8 cellular contexts compared by ENCODE assay signal in the genomic region with DNA sequence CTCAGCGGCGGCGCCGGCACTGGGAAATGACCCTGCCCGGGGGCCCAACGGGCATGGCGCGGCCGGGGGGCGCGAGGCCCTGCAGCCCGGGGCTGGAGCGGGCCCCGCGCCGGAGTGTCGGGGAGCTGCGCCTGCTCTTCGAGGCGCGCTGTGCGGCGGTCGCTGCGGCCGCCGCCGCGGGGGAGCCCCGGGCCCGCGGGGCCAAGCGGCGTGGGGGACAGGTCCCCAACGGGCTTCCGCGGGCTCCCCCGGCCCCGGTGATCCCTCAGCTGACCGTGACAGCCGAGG. TPM values are rescaled to one million over a fixed set of nuclear protein-coding genes. Genes with fewer than 3 reads are reported as not detected.
DNase-seq lines count a peak whose midpoint lies in the region; ATAC-seq, FAIRE-seq and TF ChIP-seq lines count a peak whose summit lies in the region.

No MANE protein-coding gene starts in this region.

- TF ChIP-seq EP300 in H1 (IDR thresholded peaks at IDR 0.05; ENCODE audit: borderline replicate concordance in 1 of 2, low read depth in 2 of 2, low read length in 2 of 2) = no peak

- H3K4me3 ChIP-seq in HUES6 (ENCODE audit: low read depth, low read length) = peak overlapping the region; percentile 62
- peak overlapping the region in 3 of 4 experiments; percentile 14 to 78 (median 42); a peak in 4 of 8 replicates for H3K4me3 ChIP-seq in H1 (ENCODE audit: extremely low read depth in 1 of 4, insufficient read depth in 2 of 4, low read depth in 3 of 4, low read length in 4 of 4)
- peak overlapping the region; percentile 43 to 70 (median 64) for H3K4me3 ChIP-seq in gastrocnemius medialis
- H3K4me3 ChIP-seq in kidney (ENCODE audit: low read length in 2 of 2) = no peak overlapping the region

- no peak overlapping the region for H3K56ac ChIP-seq in H1 (replicated peaks; ENCODE audit: insufficient read length, low read depth, low read length)

- peaks cover 28% of the 10 kb centered on the region for H3K4me1 ChIP-seq in HUES6 (ENCODE audit: control insufficient read depth, insufficient read depth, low read length)
- peaks cover 0 to 15% (median 8%) of the 10 kb centered on the region in 4 experiments; a peak in 6 of 7 replicates for H3K4me1 ChIP-seq in H1 (replicated peaks in 1 of 4; ENCODE audit: control insufficient read depth in 3 of 4, insufficient read depth in 4 of 4, low read length in 3 of 4)
- peaks cover 11 to 21% of the 10 kb centered on the region in 2 donors for H3K4me1 ChIP-seq in gastrocnemius medialis
- H3K4me1 ChIP-seq in kidney (ENCODE audit: control insufficient read depth in 1 of 2, insufficient read depth in 1 of 2, low read depth in 1 of 2, low read length in 2 of 2) = peaks cover 13 to 16% of the 10 kb centered on the region in 2 donors

- 1% methylated on average over 32 of the region's 41 CpGs; no CpG with 5 or more reads in 1 of the 2 experiments for WGBS in H1 (ENCODE audit: extremely low coverage in 1 of 2, insufficient coverage in 1 of 2, insufficient read length in 1 of 2, insufficient replicate concordance in 2 of 2, low coverage in 1 of 2, low lambda C conversion rate in 2 of 2, missing lambda C conversion rate in 1 of 2), 2 experiments

- H2AFZ ChIP-seq in H1 (ENCODE audit: low read length) = peak overlapping the region; percentile 71; the same call in 1 of the 2 replicates

- H4K91ac ChIP-seq in H1 (replicated peaks; ENCODE audit: insufficient read length, low read length) = no peak overlapping the region

- no peak for TF ChIP-seq POLR2A in H1 (IDR thresholded peaks at IDR 0.05; ENCODE audit: control extremely low read depth in 1 of 2, low read depth in 2 of 2, low read length in 2 of 2)
- TF ChIP-seq POLR2A in gastrocnemius medialis (IDR thresholded peaks at IDR 0.05) = no peak

- DNase-seq in H1 (ENCODE audit: low read depth in 1 of 2, low spot score in 2 of 2) = no peak
- DNase-seq in gastrocnemius medialis = no peak
- DNase-seq in kidney = no peak
- no peak for DNase-seq in NK-92 treated with Interleukin-12 subunit alpha and Interleukin-12 subunit beta, amount 100 ng/mL, for 24 hours (lab: John Stamatoyannopoulos, UW)
- DNase-seq in COLO829 (ENCODE audit: low spot score) = no peak
- DNase-seq in amygdala (lab: John Stamatoyannopoulos, UW) = no peak

- TF ChIP-seq CTCF in H1 (IDR thresholded peaks at IDR 0.05; ENCODE audit: control extremely low read depth in 1 of 3, insufficient read depth in 1 of 3, low read depth in 1 of 3, low read length in 3 of 3) (no peak), gastrocnemius medialis (IDR thresholded peaks at IDR 0.05 in 4 of 5, conservative IDR thresholded peaks at IDR 0.05 in 1 of 5) (no peak), kidney (IDR thresholded peaks at IDR 0.05; ENCODE audit: borderline replicate concordance, extremely low read depth, insufficient read depth) (no peak)

- no peak for TF ChIP-seq RAD21 in H1 (IDR thresholded peaks at IDR 0.05 in 1 of 2, conservative IDR thresholded peaks at IDR 0.05 in 1 of 2; ENCODE audit: low read depth in 2 of 2, low read length in 2 of 2)

- peaks cover 23% of the 10 kb centered on the region; the same call in 1 of the 2 replicates for H3K23me2 ChIP-seq in H1 (ENCODE audit: low read depth, low read length)

- H4K20me1 ChIP-seq in H1 (replicated peaks in 1 of 2; ENCODE audit: control insufficient read depth in 1 of 2, insufficient read depth in 2 of 2, low read length in 2 of 2) = peaks cover 2 to 7% of the 10 kb centered on the region in 2 experiments

- H2BK120ac ChIP-seq in H1 (replicated peaks; ENCODE audit: low read depth, low read length) = no peak overlapping the region

- no peaks in the 10 kb centered on the region for H3K79me1 ChIP-seq in H1 (ENCODE audit: low read depth, low read length)

- in situ Hi-C loops in gastrocnemius medialis (cut with MboI; ENCODE audit: low sequenced_read_pairs in 4 of 4) = no loop called here

- no peak overlapping the region for H3K18ac ChIP-seq in H1 (ENCODE audit: extremely low read depth, low read length)

- H2BK15ac ChIP-seq in H1 (ENCODE audit: low read length) = no peak overlapping the region

- H3K9me3 ChIP-seq in HUES6 (ENCODE audit: control insufficient read depth, insufficient read depth, low read depth, low read length) (no peaks in the 10 kb centered on the region), H1 (ENCODE audit: insufficient read depth in 2 of 2, low read depth in 1 of 2, low read length in 1 of 2) (no peaks in the 10 kb centered on the region), gastrocnemius medialis (no peaks in the 10 kb centered on the region), kidney (ENCODE audit: control insufficient read depth in 1 of 2, low read length in 2 of 2) (no peaks in the 10 kb centered on the region)

- no peaks in the 10 kb centered on the region for H3K79me2 ChIP-seq in H1 (ENCODE audit: control insufficient read depth in 1 of 2, insufficient read depth in 2 of 2, low read length in 2 of 2)

- no peak overlapping the region for H3K27ac ChIP-seq in HUES6 (ENCODE audit: low read depth, low read length)
- no peak overlapping the region for H3K27ac ChIP-seq in H1 (ENCODE audit: low read depth, low read length)
- no peak overlapping the region for H3K27ac ChIP-seq in gastrocnemius medialis
- H3K27ac ChIP-seq in kidney (ENCODE audit: low read depth in 2 of 2, low read length in 2 of 2) = no peak overlapping the region

- H3K9ac ChIP-seq in HUES6 (ENCODE audit: low read length) = no peak overlapping the region
- H3K9ac ChIP-seq in H1 (replicated peaks in 1 of 4; ENCODE audit: extremely low read depth in 1 of 4, low read depth in 3 of 4, low read length in 3 of 4) = no peak overlapping the region
- H3K9ac ChIP-seq in kidney (ENCODE audit: low read length in 2 of 2) = no peak overlapping the region

- POLR2A ChIA-PET in H1 (lab: Charles Lee; ENCODE audit: partially characterized antibody) = interaction anchor here (1.2 to 2.5 kb wide), 4 partner anchors 12 to 71 kb away, joined by 5 to 8 read pairs (median 6); a partner anchor contains a TSS

- intact Hi-C loops in gastrocnemius medialis (cut with DNase I; ENCODE audit: low total_unique reads) = no loop called here
- intact Hi-C loops in kidney (cut with DNase I) = no loop called here

- H3K27me3 ChIP-seq in HUES6 (ENCODE audit: control insufficient read depth, insufficient read depth, low read length) (peaks cover 85% of the 10 kb centered on the region), H1 (replicated peaks in 1 of 4; ENCODE audit: control insufficient read depth in 3 of 4, extremely low read depth in 1 of 4, insufficient read depth in 3 of 4, low read length in 3 of 4) (peaks cover 60 to 83% (median 80%) of the 10 kb centered on the region in 4 experiments), gastrocnemius medialis (peaks cover 57 to 73% (median 61%) of the 10 kb centered on the region in 3 donors)

- H4K5ac ChIP-seq in H1 (ENCODE audit: insufficient read length, low read depth, low read length) = no peak overlapping the region

- no peak overlapping the region for H2BK20ac ChIP-seq in H1 (ENCODE audit: low read length)

- H2AK5ac ChIP-seq in H1 (ENCODE audit: low read depth, low read length) = no peak overlapping the region

- no peak overlapping the region for H3K14ac ChIP-seq in H1 (ENCODE audit: insufficient read length)

- CTCF ChIA-PET in H1 (lab: Charles Lee; ENCODE audit: partially characterized antibody) = interaction anchor here (0.5 to 2.7 kb wide), 5 partner anchors 9 to 125 kb away, joined by 3 to 12 read pairs (median 7); no protein-coding TSS in a partner anchor

- H4K8ac ChIP-seq in H1 (ENCODE audit: extremely low read depth, insufficient read depth, low read length) = no peak overlapping the region

- peak overlapping the region; percentile 88 to 94 for H3K4me2 ChIP-seq in H1 (ENCODE audit: insufficient read depth in 1 of 2, low read depth in 2 of 2, low read length in 2 of 2)

- H2BK5ac ChIP-seq in H1 (ENCODE audit: low read depth, low read length) = no peak overlapping the region

- no peak overlapping the region for H2BK12ac ChIP-seq in H1 (ENCODE audit: low read depth, low read length)

- ATAC-seq in GM19023 (IDR thresholded peaks at IDR 0.05; ENCODE audit: unreplicated experiment) (peak; percentile 29), gastrocnemius medialis (peak; percentile 7 to 18)

- H3K36me3 ChIP-seq in HUES6 (ENCODE audit: control insufficient read depth, insufficient read depth, low read length) (no peaks in the 10 kb centered on the region), H1 (ENCODE audit: control insufficient read depth in 2 of 4, insufficient read depth in 4 of 4, low read length in 3 of 4) (peaks cover 0 to 5% (median 0%) of the 10 kb centered on the region in 4 experiments; a peak in 1 of 8 replicates), gastrocnemius medialis (no peaks in the 10 kb centered on the region), kidney (ENCODE audit: control insufficient read depth in 1 of 2, insufficient read depth in 2 of 2, low read length in 2 of 2) (no peaks in the 10 kb centered on the region)

- no peak overlapping the region for H3K4ac ChIP-seq in H1 (replicated peaks; ENCODE audit: insufficient read length, low read depth, low read length)

- FAIRE-seq in H1 (lab: Jason Lieb, UNC) (no peak), kidney (lab: Jason Lieb, UNC) (no peak)

- H3K23ac ChIP-seq in H1 (ENCODE audit: insufficient read length) = no peak overlapping the region

RNA-seq across cellular contexts. Expression of a gene that starts 0.2 kb away (rescaled TPM):
- total RNA-seq in H1 (2021; fragmentation: NEBNext Ultra II Directional; extraction: Animal tissue kit (Norgen Biotek cat#: 25700)) = 0.67 and 0.99 TPM in 2 replicates
- polyA plus RNA-seq in H1 (2011; rRNA removed) (0.25 and 0.39 TPM in 2 replicates), kidney (ENCODE audit: insufficient read depth, low read depth, low replicate concordance) (not detected)
- 0.30 TPM for polyA plus RNA-seq in H1 (2011; cell fraction: cytosol; rRNA removed)
- polyA plus RNA-seq in H1 (2011; cell fraction: nucleus; rRNA removed) = 0.80 TPM
- 0.60 to 0.77 TPM (median 0.64 TPM) in 3 of 4 replicates, not detected in the other for polyA plus RNA-seq in H1 (2012, experiment 1 of 2)
- 0.70 TPM for polyA plus RNA-seq in H1 (2012, experiment 2 of 2)
- 0.53 TPM for polyA plus RNA-seq in H1 (2013, experiment 1 of 2)
- 0.37 TPM for polyA plus RNA-seq in H1 (2013, experiment 2 of 2)
- 0.22 and 0.29 TPM in 2 replicates for polyA minus RNA-seq in H1 (2011; rRNA and poly(A)+ RNA removed)
- not detected for polyA minus RNA-seq in H1 (2011; cell fraction: cytosol; rRNA and poly(A)+ RNA removed)
- polyA minus RNA-seq in H1 (2011; cell fraction: nucleus; rRNA and poly(A)+ RNA removed) = 0.40 TPM
- total RNA-seq in gastrocnemius medialis (10 to 100 TPM in 1 of 4 donors, 1 to 10 TPM in 2, under 1 TPM in 1; 0.75 to 12.4 (median 7.0) TPM), kidney (0.66 TPM)

RNA-seq across cellular contexts. Expression of a gene that starts 19.8 kb away (rescaled TPM):
- 0.19 and 0.38 TPM in 2 replicates for total RNA-seq in H1 (2021; fragmentation: NEBNext Ultra II Directional; extraction: Animal tissue kit (Norgen Biotek cat#: 25700))
- polyA plus RNA-seq in H1 (2011; rRNA removed) = 0.05 and 0.06 TPM in 2 replicates
- 0.18 TPM for polyA plus RNA-seq in H1 (2011; cell fraction: cytosol; rRNA removed)
- polyA plus RNA-seq in H1 (2011; cell fraction: nucleus; rRNA removed) = 0.76 TPM
- polyA plus RNA-seq in H1 (2012, experiment 1 of 2) = 0.13 to 0.39 TPM (median 0.19 TPM) in 3 of 4 replicates, not detected in the other
- 0.14 TPM for polyA plus RNA-seq in H1 (2012, experiment 2 of 2)
- 0.14 TPM for polyA plus RNA-seq in H1 (2013, experiment 1 of 2)
- 0.09 TPM for polyA plus RNA-seq in H1 (2013, experiment 2 of 2)
- not detected in 2 replicates for polyA minus RNA-seq in H1 (2011; rRNA and poly(A)+ RNA removed)
- not detected for polyA minus RNA-seq in H1 (2011; cell fraction: cytosol; rRNA and poly(A)+ RNA removed)
- not detected for polyA minus RNA-seq in H1 (2011; cell fraction: nucleus; rRNA and poly(A)+ RNA removed)
- total RNA-seq in gastrocnemius medialis = under 1 TPM in 2 of 4 donors, not detected in 2; 0.34 to 0.68 TPM
- total RNA-seq in kidney = 0.91 TPM
- polyA plus RNA-seq in kidney (ENCODE audit: insufficient read depth, low read depth, low replicate concordance) = 6.7 TPM

RNA-seq across cellular contexts. Expression of a gene that starts 50.2 kb away (rescaled TPM):
- 84.3 and 86.6 TPM in 2 replicates for total RNA-seq in H1 (2021; fragmentation: NEBNext Ultra II Directional; extraction: Animal tissue kit (Norgen Biotek cat#: 25700))
- polyA plus RNA-seq in H1 (2011; rRNA removed) = 53.3 and 85.6 TPM in 2 replicates
- 27.4 TPM for polyA plus RNA-seq in H1 (2011; cell fraction: cytosol; rRNA removed)
- polyA plus RNA-seq in H1 (2011; cell fraction: nucleus; rRNA removed) = 76.1 TPM
- 66.6 to 76.2 TPM (median 71.2 TPM) in 4 replicates for polyA plus RNA-seq in H1 (2012, experiment 1 of 2)
- 72.7 TPM for polyA plus RNA-seq in H1 (2012, experiment 2 of 2)
- polyA plus RNA-seq in H1 (2013, experiment 1 of 2) = 46.6 TPM
- polyA plus RNA-seq in H1 (2013, experiment 2 of 2) = 43.2 TPM
- 45.1 and 58.5 TPM in 2 replicates for polyA minus RNA-seq in H1 (2011; rRNA and poly(A)+ RNA removed)
- 39.3 TPM for polyA minus RNA-seq in H1 (2011; cell fraction: cytosol; rRNA and poly(A)+ RNA removed)
- polyA minus RNA-seq in H1 (2011; cell fraction: nucleus; rRNA and poly(A)+ RNA removed) = 53.5 TPM
- total RNA-seq in gastrocnemius medialis = 10 to 100 TPM; 17.8 to 73.2 (median 34.8) TPM
- total RNA-seq in kidney = 35.4 TPM
- 8.0 TPM for polyA plus RNA-seq in kidney (ENCODE audit: insufficient read depth, low read depth, low replicate concordance)

Comparison
In these comparisons a context has a peak if more than half of its experiments do, and no peak if none do; other contexts are left out.
1. H3K4me3 ChIP-seq: peak in HUES6 (single experiment), H1 (3 of 4) and gastrocnemius medialis (4 of 4); none in kidney (0 of 2).